9 cellular contexts compared by ENCODE assay signal in genomic region chr6:119533603-119534279, GRCh38.
DNase-seq lines count a peak whose midpoint lies in the region; ATAC-seq, FAIRE-seq and TF ChIP-seq lines count a peak whose summit lies in the region.
"Had no signal": no experiment of that assay in that cellular context is flagged by ENCODE, and none has a peak within 500 bp of the region (broad histone marks: within the 10 kb centered on the region; RNA-seq: fewer than 3 reads in every experiment).

No MANE protein-coding gene starts in this region.

- H3K27ac ChIP-seq in hepatocyte (no peak overlapping the region), HepG2 (ENCODE audit: extremely low read length, insufficient read depth, low read length) (no peak overlapping the region)

- BruUV-seq in HepG2 (replicated peaks; lab: Mats Ljungman, UMichigan) = no TSS peak

- H3K9ac ChIP-seq in HepG2 (ENCODE audit: insufficient read depth, low read depth, low read length) = no peak overlapping the region

- H4K20me1 ChIP-seq in hepatocyte (ENCODE audit: insufficient read depth, poor library complexity, severe bottlenecking) (no peaks in the 10 kb centered on the region), HepG2 (ENCODE audit: insufficient read depth, low read length) (no peaks in the 10 kb centered on the region)

- no peaks in the 10 kb centered on the region for H3K79me2 ChIP-seq in hepatocyte
- H3K79me2 ChIP-seq in HepG2 (ENCODE audit: insufficient read depth, low read length) = no peaks in the 10 kb centered on the region

- no peak for TF ChIP-seq EP300 in HepG2 (IDR thresholded peaks at IDR 0.05; ENCODE audit: low read depth in 2 of 2, low read length in 2 of 2)
- no peak for TF ChIP-seq EP300 in HepG2 (CRISPR knock-in tag; IDR thresholded peaks at IDR 0.05; ENCODE audit: borderline replicate concordance)

- no peak for FAIRE-seq in HepG2 (lab: Jason Lieb, UNC)

- POLR2A ChIA-PET in HepG2 (lab: Yijun Ruan, JAX) = no interaction called here

- intact Hi-C loops in HepG2 (cut with micrococcal nuclease; ENCODE audit: unreplicated experiment) = no loop called here

- H3K9me3 ChIP-seq in hepatocyte (ENCODE audit: low read depth) = no peaks in the 10 kb centered on the region
- H3K9me3 ChIP-seq in HepG2 (ENCODE audit: low read length) = no peaks in the 10 kb centered on the region

- TF ChIP-seq CTCF in GM10266 (IDR thresholded peaks at IDR 0.05; ENCODE audit: control insufficient read depth, insufficient read depth, low read depth, missing control alignments) (no peak), hepatocyte (IDR thresholded peaks at IDR 0.05; ENCODE audit: poor library complexity) (no peak), HepG2 (CRISPR knock-in tag; IDR thresholded peaks at IDR 0.05) (no peak)

- no peak for TF ChIP-seq RAD21 in HepG2 (CRISPR knock-in tag; IDR thresholded peaks at IDR 0.05)

- no peak overlapping the region for H3K4me3 ChIP-seq in hepatocyte
- H3K4me3 ChIP-seq in HepG2 (replicated peaks in 1 of 3; ENCODE audit: insufficient read depth in 1 of 3, low read depth in 2 of 3, low read length in 3 of 3) = no peak overlapping the region
- H3K4me3 ChIP-seq: skin epidermis had no signal

- ATAC-seq in GM21576 (IDR thresholded peaks at IDR 0.05; ENCODE audit: unreplicated experiment) (peak; percentile 63), HepG2 (no peak)

- WGBS in hepatocyte (ENCODE audit: low lambda C conversion rate, missing lambda C conversion rate) = 38% methylated on average over 5 of the region's 5 CpGs
- 7% methylated on average over 5 of the region's 5 CpGs for WGBS in HepG2 (ENCODE audit: low lambda C conversion rate)

- H2AFZ ChIP-seq in hepatocyte (no peak overlapping the region), HepG2 (ENCODE audit: low read length) (no peak overlapping the region)

- CTCF ChIA-PET in HepG2 (lab: Yijun Ruan, JAX; ENCODE audit: low intra/inter-chr PET ratio, low total read pairs) = no interaction called here

- H3K27me3 ChIP-seq in hepatocyte (no peaks in the 10 kb centered on the region), HepG2 (ENCODE audit: control insufficient read depth in 1 of 2, insufficient read depth in 2 of 2, low read length in 2 of 2) (peaks cover 0 to 7% of the 10 kb centered on the region in 2 experiments; a peak in 2 of 5 replicates)

- in situ Hi-C loops in HepG2 (cut with HindIII; ENCODE audit: extremely low pct_ligation_motif_present, low pct_unique_long_range_greater_than_20kb) = no loop called here

- no peaks in the 10 kb centered on the region for H3K4me1 ChIP-seq in hepatocyte (ENCODE audit: insufficient read depth)
- no peaks in the 10 kb centered on the region for H3K4me1 ChIP-seq in HepG2 (ENCODE audit: insufficient read depth, low read length)

- H3K9me2 ChIP-seq in hepatocyte (replicated peaks; ENCODE audit: insufficient read depth) = no peaks in the 10 kb centered on the region

- peak overlapping the region; percentile 4 for H3K4me2 ChIP-seq in hepatocyte
- H3K4me2 ChIP-seq in HepG2 (ENCODE audit: low read depth, low read length) = no peak overlapping the region

- DNase-seq in GM10266 (ENCODE audit: extremely low spot score) (peak; percentile 23), M059J (ENCODE audit: low read depth) (peak; percentile 55), hepatocyte (ENCODE audit: low spot score) (no peak), HepG2 (ENCODE audit: low spot score) (no peak), NCI-H2227 (lab: John Stamatoyannopoulos, UW; ENCODE audit: unreplicated experiment) (no peak), iPS-NIHi11 (ENCODE audit: low spot score) (no peak), KG1 (lab: John Stamatoyannopoulos, UW) (no peak)

- H3K36me3 ChIP-seq in hepatocyte (replicated peaks; ENCODE audit: insufficient read depth, low read depth) (no peaks in the 10 kb centered on the region), HepG2 (replicated peaks in 1 of 2; ENCODE audit: control insufficient read depth in 1 of 2, insufficient read depth in 2 of 2, low read length in 2 of 2) (no peaks in the 10 kb centered on the region)

- TF ChIP-seq POLR2A in HepG2 (IDR thresholded peaks at IDR 0.05; ENCODE audit: insufficient read depth in 1 of 2, low read depth in 2 of 2, low read length in 2 of 2) = no peak

TF ChIP-seq in HepG2, 621 proteins besides CTCF, POLR2A, EP300 and RAD21:
- TF ChIP-seq MBNL3 (CRISPR knock-in tag; conservative IDR thresholded peaks at IDR 0.05) = no peak
- TF ChIP-seq SMAD3 (CRISPR knock-in tag; IDR thresholded peaks at IDR 0.05) = no peak
- TF ChIP-seq, protein P1, sequence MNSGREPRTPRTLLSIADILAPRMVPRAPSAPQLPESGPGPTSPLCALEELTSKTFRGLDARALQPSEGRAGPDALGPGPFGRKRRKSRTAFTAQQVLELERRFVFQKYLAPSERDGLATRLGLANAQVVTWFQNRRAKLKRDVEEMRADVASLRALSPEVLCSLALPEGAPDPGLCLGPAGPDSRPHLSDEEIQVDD (CRISPR knock-in tag; IDR thresholded peaks at IDR 0.05; ENCODE audit: borderline replicate concordance) = no peak
- no peak for TF ChIP-seq ZBTB7B (CRISPR knock-in tag; IDR thresholded peaks at IDR 0.05)

Comparison
In these comparisons a context has a peak if more than half of its experiments do, and no peak if none do; other contexts are left out.
1. DNase-seq: peak in GM10266 (single experiment) and M059J (single experiment); none in hepatocyte (single experiment), HepG2 (single experiment), NCI-H2227 (single experiment), iPS-NIHi11 (single experiment) and KG1 (single experiment).